In the genomic region with DNA sequence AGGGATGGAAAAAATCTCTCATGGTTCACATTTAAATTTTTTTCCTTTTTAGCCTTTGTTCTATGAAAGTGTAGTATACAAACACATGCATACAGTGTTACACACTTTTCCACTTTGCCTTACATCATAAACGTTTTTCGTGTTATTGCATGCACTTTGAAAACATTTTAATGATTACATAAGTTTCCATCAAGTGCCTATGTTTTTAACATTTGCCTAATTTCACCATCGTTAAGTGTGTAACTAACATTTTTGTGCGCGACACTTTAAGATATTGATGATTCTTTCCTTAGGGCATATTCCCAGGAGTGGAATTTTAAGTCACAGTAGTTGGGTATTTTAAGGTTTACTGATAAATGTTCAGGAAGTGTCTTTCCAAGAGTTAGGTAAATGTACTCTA, we compare ENCODE assay signal across 1 cellular context.
TF ChIP-seq lines count a peak whose summit lies in the region.

No MANE protein-coding gene starts in this region.

TF ChIP-seq in H1, 55 proteins besides CTCF, POLR2A, EP300 and RAD21:
- TF ChIP-seq RBBP5 (IDR thresholded peaks at IDR 0.05; ENCODE audit: borderline replicate concordance, low read depth, low read length), result no peak
- TF ChIP-seq, protein P1, sequence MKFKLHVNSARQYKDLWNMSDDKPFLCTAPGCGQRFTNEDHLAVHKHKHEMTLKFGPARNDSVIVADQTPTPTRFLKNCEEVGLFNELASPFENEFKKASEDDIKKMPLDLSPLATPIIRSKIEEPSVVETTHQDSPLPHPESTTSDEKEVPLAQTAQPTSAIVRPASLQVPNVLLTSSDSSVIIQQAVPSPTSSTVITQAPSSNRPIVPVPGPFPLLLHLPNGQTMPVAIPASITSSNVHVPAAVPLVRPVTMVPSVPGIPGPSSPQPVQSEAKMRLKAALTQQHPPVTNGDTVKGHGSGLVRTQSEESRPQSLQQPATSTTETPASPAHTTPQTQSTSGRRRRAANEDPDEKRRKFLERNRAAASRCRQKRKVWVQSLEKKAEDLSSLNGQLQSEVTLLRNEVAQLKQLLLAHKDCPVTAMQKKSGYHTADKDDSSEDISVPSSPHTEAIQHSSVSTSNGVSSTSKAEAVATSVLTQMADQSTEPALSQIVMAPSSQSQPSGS (IDR thresholded peaks at IDR 0.05; ENCODE audit: low read length), result no peak
- TF ChIP-seq, protein P2, sequence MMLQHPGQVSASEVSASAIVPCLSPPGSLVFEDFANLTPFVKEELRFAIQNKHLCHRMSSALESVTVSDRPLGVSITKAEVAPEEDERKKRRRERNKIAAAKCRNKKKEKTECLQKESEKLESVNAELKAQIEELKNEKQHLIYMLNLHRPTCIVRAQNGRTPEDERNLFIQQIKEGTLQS (IDR thresholded peaks at IDR 0.05; ENCODE audit: insufficient read depth, low read depth, low read length), result no peak
- TF ChIP-seq TBP (IDR thresholded peaks at IDR 0.05; ENCODE audit: low read depth, low read length), result no peak
- no peak for TF ChIP-seq HDAC2 (IDR thresholded peaks at IDR 0.05; ENCODE audit: borderline replicate concordance in 1 of 2, low read depth in 2 of 2, low read length in 2 of 2)
- TF ChIP-seq SP4 (IDR thresholded peaks at IDR 0.05; ENCODE audit: low read length), result no peak
- TF ChIP-seq MAFK (IDR thresholded peaks at IDR 0.05; ENCODE audit: low read depth, low read length), result no peak
- no peak for TF ChIP-seq CBX5 (IDR thresholded peaks at IDR 0.05; ENCODE audit: low read depth, low read length)
- no peak for TF ChIP-seq POLR2AphosphoS5 (IDR thresholded peaks at IDR 0.05; ENCODE audit: low read depth, low read length)
